In genomic region chr5:173826179-173826920, GRCh38 we compare ENCODE assay signal across 1 cellular context.
TF ChIP-seq lines count a peak whose summit lies in the region.

No MANE protein-coding gene starts in this region.

TF ChIP-seq in HepG2, 621 proteins besides CTCF, POLR2A, EP300 and RAD21 (continued from another document and continues in another):
- TF ChIP-seq CEBPG (CRISPR knock-in tag; IDR thresholded peaks at IDR 0.05) (peak; percentile 37), NCOA1 (CRISPR knock-in tag; IDR thresholded peaks at IDR 0.05) (no peak), CSRNP2 (CRISPR knock-in tag; conservative IDR thresholded peaks at IDR 0.05; ENCODE audit: low read depth) (no peak), PRMT3 (CRISPR knock-in tag; IDR thresholded peaks at IDR 0.05; ENCODE audit: borderline replicate concordance, low read depth) (no peak), ATF1 (CRISPR knock-in tag; IDR thresholded peaks at IDR 0.05) (no peak), ZNF788 (CRISPR knock-in tag; IDR thresholded peaks at IDR 0.05; ENCODE audit: borderline replicate concordance) (no peak), ZNF567 (CRISPR knock-in tag; IDR thresholded peaks at IDR 0.05; ENCODE audit: borderline replicate concordance) (no peak), HDAC2 (CRISPR knock-in tag; IDR thresholded peaks at IDR 0.05) (no peak), HIVEP1 (CRISPR knock-in tag; IDR thresholded peaks at IDR 0.05) (no peak), BCL3 (CRISPR knock-in tag; IDR thresholded peaks at IDR 0.05) (no peak), ZNF7 (CRISPR knock-in tag; IDR thresholded peaks at IDR 0.05) (no peak), TBP (CRISPR knock-in tag; IDR thresholded peaks at IDR 0.05) (no peak), MAFK (conservative IDR thresholded peaks at IDR 0.05 in 1 of 2, IDR thresholded peaks at IDR 0.05 in 1 of 2; ENCODE audit: low read length in 2 of 2) (peak; percentile 31 to 66; a peak in 3 of 4 replicates), ZNF772 (CRISPR knock-in tag; IDR thresholded peaks at IDR 0.05) (no peak), THAP11 (CRISPR knock-in tag; IDR thresholded peaks at IDR 0.05) (no peak), ERF (CRISPR knock-in tag; IDR thresholded peaks at IDR 0.05) (no peak), ZNF441 (CRISPR knock-in tag; IDR thresholded peaks at IDR 0.05; ENCODE audit: borderline replicate concordance) (no peak), ZNF564 (CRISPR knock-in tag; IDR thresholded peaks at IDR 0.05) (no peak), ZSCAN22 (CRISPR knock-in tag; IDR thresholded peaks at IDR 0.05) (no peak), KDM5B (CRISPR knock-in tag; IDR thresholded peaks at IDR 0.05; ENCODE audit: borderline replicate concordance) (no peak), ZSCAN20 (CRISPR knock-in tag; IDR thresholded peaks at IDR 0.05; ENCODE audit: borderline replicate concordance) (0 out of 2 replicates have a peak, but pooled peaks have one; percentile 40), ZNF234 (CRISPR knock-in tag; conservative IDR thresholded peaks at IDR 0.05) (no peak), PREB (CRISPR knock-in tag; IDR thresholded peaks at IDR 0.05) (no peak), SMYD3 (CRISPR knock-in tag; IDR thresholded peaks at IDR 0.05) (no peak), IRF9 (CRISPR knock-in tag; IDR thresholded peaks at IDR 0.05; ENCODE audit: borderline replicate concordance) (no peak), NFE2L1 (CRISPR knock-in tag; IDR thresholded peaks at IDR 0.05; ENCODE audit: borderline replicate concordance) (no peak), FOSL1 (CRISPR knock-in tag; IDR thresholded peaks at IDR 0.05; ENCODE audit: borderline replicate concordance) (no peak), GPN1 (CRISPR knock-in tag; IDR thresholded peaks at IDR 0.05; ENCODE audit: borderline replicate concordance) (no peak), ZBTB46 (CRISPR knock-in tag; IDR thresholded peaks at IDR 0.05; ENCODE audit: borderline replicate concordance) (no peak), BRCA1 (CRISPR knock-in tag; IDR thresholded peaks at IDR 0.05) (no peak), ZNF704 (CRISPR knock-in tag; IDR thresholded peaks at IDR 0.05; ENCODE audit: borderline replicate concordance) (no peak), ZBTB4 (CRISPR knock-in tag; IDR thresholded peaks at IDR 0.05; ENCODE audit: borderline replicate concordance) (no peak), ETV6 (CRISPR knock-in tag; conservative IDR thresholded peaks at IDR 0.05) (no peak), ZNF552 (CRISPR knock-in tag; IDR thresholded peaks at IDR 0.05; ENCODE audit: borderline replicate concordance) (no peak), MEF2D (CRISPR knock-in tag; IDR thresholded peaks at IDR 0.05) (peak; percentile 48; the same call in 1 of the 2 replicates), ZBTB2 (CRISPR knock-in tag; IDR thresholded peaks at IDR 0.05; ENCODE audit: low read depth) (no peak), RXRA (CRISPR knock-in tag; IDR thresholded peaks at IDR 0.05) (peak; percentile 28; the same call in 1 of the 2 replicates), YEATS2 (CRISPR knock-in tag; IDR thresholded peaks at IDR 0.05; ENCODE audit: borderline replicate concordance) (0 out of 2 replicates have a peak, but pooled peaks have one; percentile 28), ZNF281 (CRISPR knock-in tag; IDR thresholded peaks at IDR 0.05; ENCODE audit: borderline replicate concordance) (no peak), CBX1 (IDR thresholded peaks at IDR 0.05; ENCODE audit: low read depth) (no peak), ZNF703 (CRISPR knock-in tag; IDR thresholded peaks at IDR 0.05; ENCODE audit: borderline replicate concordance) (no peak), ZNF678 (CRISPR knock-in tag; IDR thresholded peaks at IDR 0.05) (no peak), ZNF790 (CRISPR knock-in tag; IDR thresholded peaks at IDR 0.05; ENCODE audit: borderline replicate concordance) (no peak), FOXP4 (CRISPR knock-in tag; IDR thresholded peaks at IDR 0.05) (peak; percentile 77), GZF1 (CRISPR knock-in tag; IDR thresholded peaks at IDR 0.05) (no peak), ZNF589 (CRISPR knock-in tag; conservative IDR thresholded peaks at IDR 0.05) (no peak), FOXJ3 (CRISPR knock-in tag; IDR thresholded peaks at IDR 0.05; ENCODE audit: borderline replicate concordance) (no peak; the same call in 1 of the 2 replicates), MIXL1 (CRISPR knock-in tag; IDR thresholded peaks at IDR 0.05) (peak; percentile 67), RFX1 (IDR thresholded peaks at IDR 0.05) (no peak)
